In genomic region chr6:83185096-83185495, GRCh38 we compare ENCODE assay signal across 20 cellular contexts.
"Had no signal": no experiment of that assay in that cellular context is flagged by ENCODE, and none has a peak within 500 bp of the region (broad histone marks: within the 10 kb centered on the region; RNA-seq: fewer than 3 reads in every experiment).

No MANE protein-coding gene starts in this region.

- H3K4me3 ChIP-seq: adrenal gland, cardiac muscle cell, left lung, neural progenitor cell, prostate gland, thyroid gland had no signal

- H3K9me3 ChIP-seq: adrenal gland, left lung, prostate gland, thyroid gland had no signal

- FAIRE-seq: frontal cortex, kidney, small intestine had no signal

- H3K4me2 ChIP-seq: neural progenitor cell had no signal

- H2AFZ ChIP-seq: neural progenitor cell had no signal

- H3K4me1 ChIP-seq: left lung, neural progenitor cell, prostate gland, thyroid gland had no signal

- H3K9ac ChIP-seq: neural progenitor cell had no signal

- H3K27me3 ChIP-seq: adrenal gland, cardiac muscle cell, left lung, neural progenitor cell, thyroid gland had no signal

- H3K27ac ChIP-seq: adrenal gland, cardiac muscle cell, left lung, neural progenitor cell, prostate gland, thyroid gland had no signal

- ATAC-seq: activated naive CD4-positive, alpha-beta T cell treated with anti-CD3 and anti-CD28 coated beads, Interleukin-2, amount 50 U/mL, for 72 hours; effector memory CD8-positive, alpha-beta T cell; left lung; right cardiac atrium; stimulated activated memory B cell treated with anti-CD40 and anti-IgM and Interleukin-4, amounts not matched to agents 10 μg/mL and 1 μg/mL and 100 μg/mL, for 72 hours had no signal

- DNase-seq: activated CD4-positive, alpha-beta T cell treated with anti-CD3 and anti-CD28 coated beads, Interleukin-2, amount 50 U/mL, for 1 hour; activated CD4-positive, CD25-positive, alpha-beta regulatory T cell treated with anti-CD3 and anti-CD28 coated beads, Interleukin-2, amount 50 U/mL, for 72 hours; activated CD8-positive, alpha-beta memory T cell treated with anti-CD3 and anti-CD28 coated beads for 24 hours; activated CD8-positive, alpha-beta memory T cell treated with anti-CD3 and anti-CD28 coated beads, Interleukin-2, amount 50 U/mL, for 48 hours; activated gamma-delta T cell; adrenal gland; effector memory CD8-positive, alpha-beta T cell; head of caudate nucleus; kidney; left lung; right cardiac atrium; small intestine; stimulated activated CD4-positive, alpha-beta T cell treated with anti-CD3 and anti-CD28 coated beads, Interleukin-4, amount 100 ng/mL, for 24 hours; thyroid gland had no signal
